9 cellular contexts compared by ENCODE assay signal in genomic region chr4:5812506-5813229, GRCh38.
DNase-seq lines count a peak whose midpoint lies in the region; ATAC-seq and TF ChIP-seq lines count a peak whose summit lies in the region.
"Had no signal": no experiment of that assay in that cellular context is flagged by ENCODE, and none has a peak within 500 bp of the region (broad histone marks: within the 10 kb centered on the region; RNA-seq: fewer than 3 reads in every experiment).

No MANE protein-coding gene starts in this region.

- H3K4me1 Mint-ChIP-seq in CD4-positive, alpha-beta T cell (ENCODE audit: low read depth) = no peaks in the 10 kb centered on the region
- H3K4me1 Mint-ChIP-seq in naive B cell = no peaks in the 10 kb centered on the region

- H3K4me1 ChIP-seq in SK-N-SH (ENCODE audit: control insufficient read depth in 1 of 2, insufficient read depth in 2 of 2, low read depth in 1 of 2, low read length in 1 of 2) = peaks cover 0 to 10% of the 10 kb centered on the region in 2 experiments; a peak in 1 of 4 replicates
- H3K4me1 ChIP-seq in fibroblast of lung (ENCODE audit: control insufficient read depth, extremely low read depth, insufficient read depth, low read length) = no peaks in the 10 kb centered on the region

- H3F3A ChIP-seq in SK-N-SH (replicated peaks; ENCODE audit: insufficient read depth) = no peaks in the 10 kb centered on the region

- no peak overlapping the region for H3K27ac Mint-ChIP-seq in CD4-positive, alpha-beta T cell
- H3K27ac Mint-ChIP-seq in naive B cell = no peak overlapping the region
- H3K27ac Mint-ChIP-seq: T-helper 1 cell treated with Interleukin-12 subunit alpha and Interleukin-12 subunit beta and Interleukin-4 antibody, amounts not matched to agents 30 μg/mL and 1 μg/mL, for 36 hours had no signal

- H3K9me2 ChIP-seq in SK-N-SH = no peaks in the 10 kb centered on the region

- no peak overlapping the region for H3K4me2 ChIP-seq in SK-N-SH
- no peak overlapping the region for H3K4me2 ChIP-seq in fibroblast of lung (ENCODE audit: extremely low read depth, insufficient read depth, low read length)

- TF ChIP-seq EP300 in SK-N-SH (IDR thresholded peaks at IDR 0.05; ENCODE audit: borderline replicate concordance in 1 of 2, low read depth in 1 of 2, low read length in 1 of 2) = no peak

- TF ChIP-seq CTCF in CD4-positive, alpha-beta T cell (IDR thresholded peaks at IDR 0.05) = peak; percentile 29
- TF ChIP-seq CTCF in SK-N-SH (IDR thresholded peaks at IDR 0.05) (peak; percentile 80), fibroblast of lung (conservative IDR thresholded peaks at IDR 0.05 in 1 of 2, IDR thresholded peaks at IDR 0.05 in 1 of 2; ENCODE audit: low read depth in 1 of 2, low read length in 2 of 2) (peak; percentile 68 to 79)

- H3K4me3 Mint-ChIP-seq in CD4-positive, alpha-beta T cell = no peak overlapping the region
- no peak overlapping the region for H3K4me3 Mint-ChIP-seq in naive B cell
- H3K4me3 Mint-ChIP-seq: T-helper 1 cell treated with Interleukin-12 subunit alpha and Interleukin-12 subunit beta and Interleukin-4 antibody, amounts not matched to agents 30 μg/mL and 1 μg/mL, for 36 hours had no signal

- H3K9me3 Mint-ChIP-seq in CD4-positive, alpha-beta T cell = no peaks in the 10 kb centered on the region
- H3K9me3 Mint-ChIP-seq in naive B cell = peaks cover 0 to 4% (median 0%) of the 10 kb centered on the region in 7 donors
- H3K9me3 Mint-ChIP-seq: T-helper 1 cell treated with Interleukin-12 subunit alpha and Interleukin-12 subunit beta and Interleukin-4 antibody, amounts not matched to agents 30 μg/mL and 1 μg/mL, for 36 hours had no signal

- peak; percentile 76 for TF ChIP-seq RAD21 in SK-N-SH (IDR thresholded peaks at IDR 0.05; ENCODE audit: low read length)

- no peak overlapping the region for H3K27ac ChIP-seq in CD4-positive, alpha-beta T cell (ENCODE audit: low read depth, low read length)
- H3K27ac ChIP-seq in SK-N-SH (ENCODE audit: low read depth in 2 of 2, low read length in 1 of 2) (no peak overlapping the region), fibroblast of lung (ENCODE audit: insufficient read depth, low read length) (no peak overlapping the region)

- DNase-seq in CD4-positive, alpha-beta T cell = no peak
- DNase-seq in NAMALWA (ENCODE audit: low spot score) (peak; percentile 79), SK-N-SH (peak; percentile 58), fibroblast of lung (ENCODE audit: low read depth in 2 of 2) (peak; percentile 52 to 79), naive B cell (peak; percentile 31)

- intact Hi-C loops in CD4-positive, alpha-beta T cell (cut with DNase I, micrococcal nuclease) = loop anchor here (1.0 to 10.0 kb wide), 4 partner anchors 818 to 1555 kb away; no protein-coding TSS in a partner anchor

- 92% methylated on average over 7 of the region's 9 CpGs for WGBS in SK-N-SH (ENCODE audit: low lambda C conversion rate)

- H3K9ac ChIP-seq in SK-N-SH = no peak overlapping the region
- no peak overlapping the region for H3K9ac ChIP-seq in fibroblast of lung (ENCODE audit: insufficient read depth, low read length)

- no peak for ATAC-seq in CD4-positive, alpha-beta T cell (ENCODE audit: poor library complexity)
- peak; percentile 75 for ATAC-seq in GM18870 (IDR thresholded peaks at IDR 0.05; ENCODE audit: unreplicated experiment)
- peak in 1 of 2 donors; percentile 60 for ATAC-seq in naive B cell (ENCODE audit: low read depth in 2 of 2)
- no peak for ATAC-seq in HG03378 (IDR thresholded peaks at IDR 0.05; ENCODE audit: unreplicated experiment)
- ATAC-seq in GM19467 (IDR thresholded peaks at IDR 0.05; ENCODE audit: unreplicated experiment) = no peak

- H3K9me3 ChIP-seq in CD4-positive, alpha-beta T cell (ENCODE audit: control insufficient read depth, low read length) = no peaks in the 10 kb centered on the region
- H3K9me3 ChIP-seq in SK-N-SH (no peaks in the 10 kb centered on the region), fibroblast of lung (ENCODE audit: control insufficient read depth, insufficient read depth, low read depth, low read length) (no peaks in the 10 kb centered on the region)

- no peaks in the 10 kb centered on the region for H3K27me3 ChIP-seq in CD4-positive, alpha-beta T cell (ENCODE audit: control insufficient read depth, insufficient read depth, low read length)
- H3K27me3 ChIP-seq in SK-N-SH (ENCODE audit: insufficient read depth) (no peaks in the 10 kb centered on the region), fibroblast of lung (ENCODE audit: control insufficient read depth, insufficient read depth, low read length) (no peaks in the 10 kb centered on the region)

- no peaks in the 10 kb centered on the region for H3K36me3 Mint-ChIP-seq in CD4-positive, alpha-beta T cell (ENCODE audit: low read depth)
- no peaks in the 10 kb centered on the region for H3K36me3 Mint-ChIP-seq in naive B cell

- H2AFZ ChIP-seq in SK-N-SH (ENCODE audit: low read depth) (no peak overlapping the region), fibroblast of lung (ENCODE audit: low read length) (no peak overlapping the region)

- CTCF ChIA-PET in CD4-positive, alpha-beta T cell (lab: Charles Lee) = interaction anchor here (0.5 to 1.0 kb wide), 2 partner anchors 1326 to 1562 kb away, joined by 3 read pairs; no protein-coding TSS in a partner anchor
- CTCF ChIA-PET in SK-N-SH (lab: Yijun Ruan, JAX) = interaction anchor here (0.8 to 3.0 kb wide), 17 partner anchors 8 to 762 kb away, joined by 3 to 32 read pairs (median 4); partner anchors contain the start of gene STK32B

- H3K36me3 ChIP-seq in SK-N-SH (replicated peaks in 1 of 2; ENCODE audit: control insufficient read depth in 1 of 2, insufficient read depth in 2 of 2, low read length in 1 of 2) (peaks cover 4 to 53% of the 10 kb centered on the region in 2 experiments), fibroblast of lung (ENCODE audit: control insufficient read depth, insufficient read depth, low read length) (peaks cover 16% of the 10 kb centered on the region)

- H3K4me3 ChIP-seq in SK-N-SH (ENCODE audit: low read depth in 2 of 2, low read length in 1 of 2) (no peak overlapping the region; a peak in 1 of 4 replicates), fibroblast of lung (replicated peaks in 1 of 4; ENCODE audit: control extremely low read depth in 1 of 4, insufficient read depth in 1 of 4, low read depth in 3 of 4, low read length in 4 of 4) (no peak overlapping the region)

- POLR2A ChIA-PET in CD4-positive, alpha-beta T cell (lab: Charles Lee) = no interaction called here
- POLR2A ChIA-PET in SK-N-SH (lab: Yijun Ruan, JAX) = interaction anchor here (0.9 kb wide), 1 partner anchor 168 kb away, joined by 3 read pairs; no protein-coding TSS in a partner anchor

- H4K20me1 ChIP-seq in SK-N-SH (ENCODE audit: insufficient read depth) = no peaks in the 10 kb centered on the region
- H4K20me1 ChIP-seq in fibroblast of lung (ENCODE audit: control insufficient read depth, extremely low read depth, insufficient read depth, low read length) = no peaks in the 10 kb centered on the region

- no peaks in the 10 kb centered on the region for H3K79me2 ChIP-seq in SK-N-SH (ENCODE audit: insufficient read depth)
- no peaks in the 10 kb centered on the region for H3K79me2 ChIP-seq in fibroblast of lung (ENCODE audit: control insufficient read depth, insufficient read depth, low read length)

- H3K27me3 Mint-ChIP-seq in CD4-positive, alpha-beta T cell = peaks cover 9% of the 10 kb centered on the region
- peaks cover 0 to 16% (median 7%) of the 10 kb centered on the region in 3 donors for H3K27me3 Mint-ChIP-seq in naive B cell

TF ChIP-seq in SK-N-SH, 30 proteins besides CTCF, POLR2A, EP300 and RAD21:
- TF ChIP-seq SMC3 (IDR thresholded peaks at IDR 0.05; ENCODE audit: low read depth, low read length) (peak; percentile 49), FOXJ3 (CRISPR knock-in tag; IDR thresholded peaks at IDR 0.05) (no peak)

Comparison
In these comparisons a context has a peak if more than half of its experiments do, and no peak if none do; other contexts are left out.
1. DNase-seq: peak in NAMALWA (single experiment), SK-N-SH (single experiment), fibroblast of lung (2 of 2) and naive B cell (single experiment); none in CD4-positive, alpha-beta T cell (0 of 10).
2. CTCF ChIP-seq: peak in every context shown above with its lines; median percentile 80 in SK-N-SH; 74 in fibroblast of lung; 29 in CD4-positive, alpha-beta T cell.